ENCODE assay signal across 1 cellular context in the genomic region with DNA sequence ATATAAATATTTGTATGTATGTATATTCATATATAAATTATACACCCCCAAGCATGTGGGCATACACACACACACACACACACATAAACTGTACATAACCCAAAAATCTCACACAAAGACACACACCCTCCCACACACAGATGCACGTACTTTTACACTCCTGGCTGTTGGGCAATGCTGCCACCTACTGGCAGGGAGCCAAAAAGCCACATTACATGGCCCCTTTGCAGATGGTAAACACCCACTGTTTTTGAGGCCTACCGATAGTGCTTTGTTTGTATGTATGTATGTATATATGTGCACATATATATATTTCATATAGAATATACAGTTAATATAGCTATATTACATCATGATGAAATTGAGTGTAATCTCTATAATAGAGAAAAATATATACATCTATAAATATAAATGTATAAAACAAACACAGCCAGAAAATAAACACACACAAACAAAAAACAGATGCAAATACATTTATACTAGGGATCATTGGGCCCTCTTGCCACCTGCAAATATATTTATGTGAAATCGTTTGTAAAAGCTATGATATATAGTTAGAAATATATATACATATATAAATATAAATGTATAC.
A peak's percentile ranks its signal among the peaks of the same experiment; 100 is the strongest.
TF ChIP-seq lines count a peak whose summit lies in the region.

No MANE protein-coding gene starts in this region.

TF ChIP-seq in K562, 482 proteins besides CTCF, POLR2A, EP300 and RAD21 (continued from another document):
- TF ChIP-seq, protein P1, sequence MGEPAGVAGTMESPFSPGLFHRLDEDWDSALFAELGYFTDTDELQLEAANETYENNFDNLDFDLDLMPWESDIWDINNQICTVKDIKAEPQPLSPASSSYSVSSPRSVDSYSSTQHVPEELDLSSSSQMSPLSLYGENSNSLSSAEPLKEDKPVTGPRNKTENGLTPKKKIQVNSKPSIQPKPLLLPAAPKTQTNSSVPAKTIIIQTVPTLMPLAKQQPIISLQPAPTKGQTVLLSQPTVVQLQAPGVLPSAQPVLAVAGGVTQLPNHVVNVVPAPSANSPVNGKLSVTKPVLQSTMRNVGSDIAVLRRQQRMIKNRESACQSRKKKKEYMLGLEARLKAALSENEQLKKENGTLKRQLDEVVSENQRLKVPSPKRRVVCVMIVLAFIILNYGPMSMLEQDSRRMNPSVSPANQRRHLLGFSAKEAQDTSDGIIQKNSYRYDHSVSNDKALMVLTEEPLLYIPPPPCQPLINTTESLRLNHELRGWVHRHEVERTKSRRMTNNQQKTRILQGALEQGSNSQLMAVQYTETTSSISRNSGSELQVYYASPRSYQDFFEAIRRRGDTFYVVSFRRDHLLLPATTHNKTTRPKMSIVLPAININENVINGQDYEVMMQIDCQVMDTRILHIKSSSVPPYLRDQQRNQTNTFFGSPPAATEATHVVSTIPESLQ (CRISPR knock-in tag; IDR thresholded peaks at IDR 0.05), result no peak
- TF ChIP-seq KLF6 (CRISPR knock-in tag; IDR thresholded peaks at IDR 0.05; ENCODE audit: borderline replicate concordance), result no peak
- TF ChIP-seq TBP (optimal IDR thresholded peaks at IDR 0.05; ENCODE audit: low read depth, low read length), result no peak
- no peak for TF ChIP-seq ZC3H4 (CRISPR knock-in tag; IDR thresholded peaks at IDR 0.05; ENCODE audit: borderline replicate concordance)
- TF ChIP-seq PURB (CRISPR knock-in tag; IDR thresholded peaks at IDR 0.05; ENCODE audit: low read depth), result no peak
- TF ChIP-seq, protein P2, sequence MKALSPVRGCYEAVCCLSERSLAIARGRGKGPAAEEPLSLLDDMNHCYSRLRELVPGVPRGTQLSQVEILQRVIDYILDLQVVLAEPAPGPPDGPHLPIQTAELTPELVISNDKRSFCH (CRISPR knock-in tag; IDR thresholded peaks at IDR 0.05), result no peak
- TF ChIP-seq, protein P2 (tag; IDR thresholded peaks at IDR 0.05), result no peak
- peak; percentile 47 for TF ChIP-seq CXXC5 (CRISPR knock-in tag; IDR thresholded peaks at IDR 0.05)
- TF ChIP-seq ZNF274 (IDR thresholded peaks at IDR 0.05; ENCODE audit: borderline replicate concordance, low read depth, low read length), result no peak
- TF ChIP-seq MTF1 (CRISPR knock-in tag; IDR thresholded peaks at IDR 0.05; ENCODE audit: borderline replicate concordance), result no peak
- TF ChIP-seq RAD51 (IDR thresholded peaks at IDR 0.05; ENCODE audit: borderline replicate concordance, low read depth), result no peak
- no peak for TF ChIP-seq HDAC1 (IDR thresholded peaks at IDR 0.05)
- no peak for TF ChIP-seq BCL6 (CRISPR knock-in tag; IDR thresholded peaks at IDR 0.05)
- peak; percentile 87 to 90 for TF ChIP-seq FOXK2 (conservative IDR thresholded peaks at IDR 0.05 in 1 of 2, IDR thresholded peaks at IDR 0.05 in 1 of 2; ENCODE audit: low read depth in 2 of 2)
- TF ChIP-seq SIN3B (IDR thresholded peaks at IDR 0.05; ENCODE audit: low read depth), result no peak
TF ChIP-seq in K562: peak in this region for 22.
